Comparison of ENCODE assay signal across 8 cellular contexts in genomic region chr5:32583582-32584232, GRCh38. TPM values are rescaled to one million over a fixed set of nuclear protein-coding genes. Genes with fewer than 3 reads are reported as not detected.
DNase-seq lines count a peak whose midpoint lies in the region; ATAC-seq, FAIRE-seq and TF ChIP-seq lines count a peak whose summit lies in the region.

No MANE protein-coding gene starts in this region.

- peak overlapping the region; percentile 12; the same call in 1 of the 2 replicates for H2BK12ac ChIP-seq in H1 (ENCODE audit: low read depth, low read length)
- no peak overlapping the region for H2BK12ac ChIP-seq in trophoblast cell (ENCODE audit: low read length)

- peak overlapping the region; percentile 94; the same call in 1 of the 2 replicates for H2AK5ac ChIP-seq in H1 (ENCODE audit: low read depth, low read length)
- H2AK5ac ChIP-seq in trophoblast cell (ENCODE audit: low read length): no peak overlapping the region

- no peak overlapping the region for H4K12ac ChIP-seq in trophoblast cell (ENCODE audit: low read depth, low read length)

- H3K23ac ChIP-seq in H1 (ENCODE audit: insufficient read length): no peak overlapping the region
- H3K23ac ChIP-seq in trophoblast cell (ENCODE audit: low read length): no peak overlapping the region

- H4K8ac ChIP-seq in H1 (ENCODE audit: extremely low read depth, insufficient read depth, low read length): no peak overlapping the region
- no peak overlapping the region for H4K8ac ChIP-seq in trophoblast cell (ENCODE audit: low read depth, low read length)

- H3K18ac ChIP-seq in H1 (ENCODE audit: extremely low read depth, low read length): 0 out of 2 replicates have a peak overlapping the region, but pooled peaks have one; percentile 11
- H3K18ac ChIP-seq in trophoblast cell (ENCODE audit: low read length): no peak overlapping the region

- TF ChIP-seq RAD21 in H1 (IDR thresholded peaks at IDR 0.05 in 1 of 2, conservative IDR thresholded peaks at IDR 0.05 in 1 of 2; ENCODE audit: low read depth in 2 of 2, low read length in 2 of 2): no peak

- H3K9ac ChIP-seq in Karpas-422 (ENCODE audit: low read length) (no peak overlapping the region), H1 (replicated peaks in 1 of 4; ENCODE audit: extremely low read depth in 1 of 4, low read depth in 3 of 4, low read length in 3 of 4) (no peak overlapping the region), trophoblast cell (ENCODE audit: low read length) (no peak overlapping the region)

- no peaks in the 10 kb centered on the region; the same call in 1 of the 2 replicates for H3K23me2 ChIP-seq in H1 (ENCODE audit: low read depth, low read length)

- H3K79me2 ChIP-seq in Karpas-422 (ENCODE audit: low read length) (no peaks in the 10 kb centered on the region), H1 (ENCODE audit: control insufficient read depth in 1 of 2, insufficient read depth in 2 of 2, low read length in 2 of 2) (peaks cover 11 to 27% of the 10 kb centered on the region in 2 experiments), trophoblast cell (ENCODE audit: control insufficient read depth, insufficient read depth, low read length, poor library complexity) (peaks cover 10% of the 10 kb centered on the region)

- no peak overlapping the region for H3K56ac ChIP-seq in H1 (replicated peaks; ENCODE audit: insufficient read length, low read depth, low read length)

- H3K4me3 ChIP-seq in Karpas-422 (ENCODE audit: low read length): no peak overlapping the region
- peak overlapping the region in 1 of 4 experiments; percentile 14; a peak in 1 of 8 replicates for H3K4me3 ChIP-seq in H1 (ENCODE audit: extremely low read depth in 1 of 4, insufficient read depth in 2 of 4, low read depth in 3 of 4, low read length in 4 of 4)
- H3K4me3 ChIP-seq in trophoblast cell (ENCODE audit: low read depth, low read length): no peak overlapping the region
- H3K4me3 ChIP-seq in pancreas: no peak overlapping the region

- TF ChIP-seq POLR2A in H1 (IDR thresholded peaks at IDR 0.05; ENCODE audit: control extremely low read depth in 1 of 2, low read depth in 2 of 2, low read length in 2 of 2): no peak

- H3K4me1 ChIP-seq in Karpas-422 (ENCODE audit: low read length) (peaks cover 53% of the 10 kb centered on the region), H1 (replicated peaks in 1 of 4; ENCODE audit: control insufficient read depth in 3 of 4, insufficient read depth in 4 of 4, low read length in 3 of 4) (peaks cover 3 to 16% (median 9%) of the 10 kb centered on the region in 4 experiments), trophoblast cell (ENCODE audit: control insufficient read depth in 1 of 2, insufficient read depth in 2 of 2, low read length in 2 of 2) (no peaks in the 10 kb centered on the region), pancreas (peaks cover 0 to 7% (median 0%) of the 10 kb centered on the region in 3 donors)

- H3K14ac ChIP-seq in H1 (ENCODE audit: insufficient read length): no peak overlapping the region
- no peak overlapping the region for H3K14ac ChIP-seq in trophoblast cell (ENCODE audit: low read length)

- H3K27me3 ChIP-seq in Karpas-422 (ENCODE audit: low read length): no peaks in the 10 kb centered on the region
- H3K27me3 ChIP-seq in H1 (replicated peaks in 1 of 4; ENCODE audit: control insufficient read depth in 3 of 4, extremely low read depth in 1 of 4, insufficient read depth in 3 of 4, low read length in 3 of 4): no peaks in the 10 kb centered on the region
- no peaks in the 10 kb centered on the region for H3K27me3 ChIP-seq in trophoblast cell (ENCODE audit: insufficient read depth, low read length)
- H3K27me3 ChIP-seq in pancreas: no peaks in the 10 kb centered on the region

- H2BK120ac ChIP-seq in H1 (replicated peaks; ENCODE audit: low read depth, low read length): no peak overlapping the region
- H2BK120ac ChIP-seq in trophoblast cell (ENCODE audit: insufficient read depth, low read length, poor library complexity): no peak overlapping the region

- H3K9me3 ChIP-seq in Karpas-422 (ENCODE audit: low read length) (no peaks in the 10 kb centered on the region), H1 (ENCODE audit: insufficient read depth in 2 of 2, low read depth in 1 of 2, low read length in 1 of 2) (no peaks in the 10 kb centered on the region), trophoblast cell (ENCODE audit: insufficient read depth, low read depth, low read length) (no peaks in the 10 kb centered on the region), pancreas (no peaks in the 10 kb centered on the region)

- H4K5ac ChIP-seq in H1 (ENCODE audit: insufficient read length, low read depth, low read length): no peak overlapping the region

- intact Hi-C loops in pancreas (cut with DNase I): no loop called here

- TF ChIP-seq CTCF in H1 (IDR thresholded peaks at IDR 0.05; ENCODE audit: control extremely low read depth in 1 of 3, insufficient read depth in 1 of 3, low read depth in 1 of 3, low read length in 3 of 3): no peak
- no peak for TF ChIP-seq CTCF in pancreas (IDR thresholded peaks at IDR 0.05)

- H3K9me2 ChIP-seq in Karpas-422 (replicated peaks; ENCODE audit: insufficient read depth, low read length): no peaks in the 10 kb centered on the region

- FAIRE-seq in GM18507 (lab: Jason Lieb, UNC): peak; percentile 96
- FAIRE-seq in H1 (lab: Jason Lieb, UNC): no peak
- FAIRE-seq in pancreas (lab: Jason Lieb, UNC): no peak

- H3K27ac ChIP-seq in Karpas-422 (ENCODE audit: low read length) (no peak overlapping the region), H1 (ENCODE audit: low read depth, low read length) (peak overlapping the region; percentile 47; the same call in 1 of the 2 replicates), trophoblast cell (ENCODE audit: low read depth, low read length) (no peak overlapping the region), pancreas (no peak overlapping the region)

- CTCF ChIA-PET in H1 (lab: Charles Lee; ENCODE audit: partially characterized antibody): interaction anchor here (1.0 to 3.5 kb wide), 2 partner anchors 31 to 94 kb away, joined by 3 to 31 read pairs; no protein-coding TSS in a partner anchor

- H2BK5ac ChIP-seq in H1 (ENCODE audit: low read depth, low read length): peak overlapping the region; percentile 27
- no peak overlapping the region for H2BK5ac ChIP-seq in trophoblast cell (ENCODE audit: low read depth, low read length, poor library complexity)

- H3K4me2 ChIP-seq in Karpas-422 (ENCODE audit: low read depth, low read length, poor library complexity, severe bottlenecking) (peak overlapping the region; percentile 51), H1 (ENCODE audit: insufficient read depth in 1 of 2, low read depth in 2 of 2, low read length in 2 of 2) (peak overlapping the region; percentile 29 to 70; a peak in 2 of 4 replicates), trophoblast cell (ENCODE audit: low read length) (no peak overlapping the region)

- peak; percentile 78 for ATAC-seq in GM21825 (IDR thresholded peaks at IDR 0.05; ENCODE audit: unreplicated experiment)
- no peak for ATAC-seq in pancreas

- H2BK15ac ChIP-seq in H1 (ENCODE audit: low read length): no peak overlapping the region

- H3K4ac ChIP-seq in H1 (replicated peaks; ENCODE audit: insufficient read length, low read depth, low read length): no peak overlapping the region
- H3K4ac ChIP-seq in trophoblast cell (ENCODE audit: low read depth, low read length): no peak overlapping the region

- no peak overlapping the region for H4K91ac ChIP-seq in H1 (replicated peaks; ENCODE audit: insufficient read length, low read length)
- H4K91ac ChIP-seq in trophoblast cell (ENCODE audit: low read depth, low read length): no peak overlapping the region

- POLR2A ChIA-PET in H1 (lab: Charles Lee; ENCODE audit: partially characterized antibody): interaction anchor here (1.0 to 1.5 kb wide), 5 partner anchors 25 to 857 kb away, joined by 3 to 5 read pairs (median 3); partner anchors contain the start of gene TARS1

- H3K79me1 ChIP-seq in H1 (ENCODE audit: low read depth, low read length) (peaks cover 3% of the 10 kb centered on the region; the same call in 1 of the 2 replicates), trophoblast cell (ENCODE audit: low read length) (peaks cover 6% of the 10 kb centered on the region)

- H2BK20ac ChIP-seq in H1 (ENCODE audit: low read length): no peak overlapping the region

- peak; percentile 42 for DNase-seq in GM18507 (ENCODE audit: extremely low spot score, insufficient read length, low read depth)
- peak; percentile 90 for DNase-seq in Karpas-422
- no peak for DNase-seq in H1 (ENCODE audit: low read depth in 1 of 2, low spot score in 2 of 2)
- no peak for DNase-seq in NCI-H1436 (lab: John Stamatoyannopoulos, UW)
- no peak for DNase-seq in trophoblast cell
- DNase-seq in stimulated activated CD8-positive, alpha-beta memory T cell treated with anti-CD3 and anti-CD28 coated beads, Interleukin-4, amount 100 ng/mL, for 48 hours: no peak
- no peak for DNase-seq in pancreas

- H3K36me3 ChIP-seq in Karpas-422 (ENCODE audit: insufficient read depth, low read length): no peaks in the 10 kb centered on the region; the same call in 1 of the 2 replicates
- peaks cover 0 to 9% (median 2%) of the 10 kb centered on the region in 4 experiments; a peak in 4 of 8 replicates for H3K36me3 ChIP-seq in H1 (ENCODE audit: control insufficient read depth in 2 of 4, insufficient read depth in 4 of 4, low read length in 3 of 4)
- peaks cover 2% of the 10 kb centered on the region in 2 experiments for H3K36me3 ChIP-seq in trophoblast cell (ENCODE audit: control insufficient read depth in 1 of 2, insufficient read depth in 2 of 2, low read length in 2 of 2)
- no peaks in the 10 kb centered on the region for H3K36me3 ChIP-seq in pancreas

- no peak for TF ChIP-seq EP300 in H1 (IDR thresholded peaks at IDR 0.05; ENCODE audit: borderline replicate concordance in 1 of 2, low read depth in 2 of 2, low read length in 2 of 2)

- no peak overlapping the region for H2AFZ ChIP-seq in Karpas-422 (ENCODE audit: low read length)
- peak overlapping the region; percentile 70; the same call in 1 of the 2 replicates for H2AFZ ChIP-seq in H1 (ENCODE audit: low read length)
- H2AFZ ChIP-seq in trophoblast cell (ENCODE audit: insufficient read depth, low read length, poor library complexity): no peak overlapping the region

- peaks cover 57% of the 10 kb centered on the region for H4K20me1 ChIP-seq in Karpas-422 (ENCODE audit: insufficient read depth, low read depth, low read length)
- H4K20me1 ChIP-seq in H1 (replicated peaks in 1 of 2; ENCODE audit: control insufficient read depth in 1 of 2, insufficient read depth in 2 of 2, low read length in 2 of 2): peaks cover 2 to 7% of the 10 kb centered on the region in 2 experiments

- WGBS in H1 (ENCODE audit: extremely low coverage in 1 of 2, insufficient coverage in 1 of 2, insufficient read length in 1 of 2, insufficient replicate concordance in 2 of 2, low coverage in 1 of 2, low lambda C conversion rate in 2 of 2, missing lambda C conversion rate in 1 of 2), 2 experiments: 64% methylated on average over 16 of the region's 16 CpGs; no CpG with 5 or more reads in 1 of the 2 experiments
- no CpG with 5 or more reads among the region's 16 CpGs for WGBS in trophoblast cell (ENCODE audit: extremely low coverage, insufficient coverage, insufficient read length)
- WGBS in pancreas, 2 donors: 81 to 85% methylated on average over 16 of the region's 16 CpGs

RNA-seq across cellular contexts. Expression of gene SUB1, which starts 1.6 kb away (rescaled TPM):
- total RNA-seq in Karpas-422 (2014; rRNA removed; shearing (Covaris generic); ENCODE audit: low replicate concordance): 34.0 and 75.0 TPM in 2 replicates
- 319 and 325 TPM in 2 replicates for total RNA-seq in H1 (2021; fragmentation: NEBNext Ultra II Directional; extraction: Animal tissue kit (Norgen Biotek cat#: 25700))
- polyA plus RNA-seq in H1 (2011; rRNA removed) (47.8 and 83.9 TPM in 2 replicates), pancreas (10 to 100 TPM; 50.7 to 87.1 TPM)
- 190 TPM for polyA plus RNA-seq in H1 (2011; cell fraction: cytosol; rRNA removed)
- polyA plus RNA-seq in H1 (2011; cell fraction: nucleus; rRNA removed): 13.8 TPM
- polyA plus RNA-seq in H1 (2012, experiment 1 of 2): 127 to 282 TPM (median 151 TPM) in 4 replicates
- 64.9 TPM for polyA plus RNA-seq in H1 (2012, experiment 2 of 2)
- 388 TPM for polyA plus RNA-seq in H1 (2013, experiment 1 of 2)
- 387 TPM for polyA plus RNA-seq in H1 (2013, experiment 2 of 2)
- 14.7 and 17.4 TPM in 2 replicates for polyA minus RNA-seq in H1 (2011; rRNA and poly(A)+ RNA removed)
- polyA minus RNA-seq in H1 (2011; cell fraction: cytosol; rRNA and poly(A)+ RNA removed): 32.8 TPM
- polyA minus RNA-seq in H1 (2011; cell fraction: nucleus; rRNA and poly(A)+ RNA removed): 48.8 TPM
- 473 and 483 TPM in 2 replicates for polyA plus RNA-seq in trophoblast cell (2013)
- 10 to 100 TPM; 42.5 to 91.7 (median 62.2) TPM for total RNA-seq in pancreas

Comparison
In these comparisons a context has a peak if more than half of its experiments do, and no peak if none do; other contexts are left out.
1. DNase-seq: peak in GM18507 (single experiment) and Karpas-422 (single experiment); none in H1 (0 of 2), NCI-H1436 (single experiment), trophoblast cell (0 of 2), stimulated activated CD8-positive, alpha-beta memory T cell treated with anti-CD3 and anti-CD28 coated beads, Interleukin-4, amount 100 ng/mL, for 48 hours (single experiment) and pancreas (0 of 6).